Comparison of ENCODE assay signal across 1 cellular context in genomic region chr7:69661342-69661741, GRCh38.
TF ChIP-seq lines count a peak whose summit lies in the region.

No MANE protein-coding gene starts in this region.

TF ChIP-seq in GM12878, 131 proteins besides CTCF, POLR2A, EP300 and RAD21 (continued from another document):
- TF ChIP-seq ZNF592 (IDR thresholded peaks at IDR 0.05) (no peak), NR2C2 (IDR thresholded peaks at IDR 0.05; ENCODE audit: borderline replicate concordance, control insufficient read depth, insufficient read length, low read depth) (no peak)
